In genomic region chr15:44193651-44194396, GRCh38 we compare ENCODE assay signal across 9 cellular contexts. TPM values are rescaled to one million over a fixed set of nuclear protein-coding genes. Genes with fewer than 3 reads are reported as not detected.
DNase-seq lines count a peak whose midpoint lies in the region; ATAC-seq and TF ChIP-seq lines count a peak whose summit lies in the region.
"Had no signal": no experiment of that assay in that cellular context is flagged by ENCODE, and none has a peak within 500 bp of the region (broad histone marks: within the 10 kb centered on the region; RNA-seq: fewer than 3 reads in every experiment).

No MANE protein-coding gene starts in this region.

- DNase-seq in AG20443 (ENCODE audit: low spot score), result peak; percentile 43
- DNase-seq in HCT116 (ENCODE audit: low read depth, low spot score), result no peak
- peak in 2 of 34 experiments; percentile 2 for DNase-seq in T-cell
- peak; percentile 28 to 56 for DNase-seq in fibroblast of lung (ENCODE audit: low read depth in 2 of 2)
- DNase-seq in occipital lobe (lab: John Stamatoyannopoulos, UW), result peak; percentile 67
- no peak for DNase-seq in lower leg skin (ENCODE audit: low spot score in 2 of 2)
- DNase-seq in activated CD4-positive, CD25-positive, alpha-beta regulatory T cell (lab: John Stamatoyannopoulos, UW), result no peak

- H3K4me3 ChIP-seq in HCT116 (replicated peaks in 1 of 2; ENCODE audit: low read depth in 1 of 2, low read length in 2 of 2) (peak overlapping the region; percentile 59 to 88), fibroblast of lung (replicated peaks in 1 of 4; ENCODE audit: control extremely low read depth in 1 of 4, insufficient read depth in 1 of 4, low read depth in 3 of 4, low read length in 4 of 4) (peak overlapping the region; percentile 56 to 72 (median 62)), lower leg skin (ENCODE audit: low read depth, poor library complexity, severe bottlenecking) (no peak overlapping the region)

- ATAC-seq in HCT116 (no peak), T-cell (replicated peaks in 1 of 4) (no peak), HG03469 (IDR thresholded peaks at IDR 0.05; ENCODE audit: unreplicated experiment) (no peak)

- POLR2A ChIA-PET in HCT116 (lab: Charles Lee), result no interaction called here
- POLR2A ChIA-PET in T-cell (lab: Charles Lee), result no interaction called here

- RAD21 ChIA-PET in HCT116 (lab: Charles Lee; ENCODE audit: low non-redundant PET in 1 of 2, low total read pairs in 2 of 2, uncharacterized antibody in 2 of 2, unreplicated experiment in 2 of 2), result interaction anchor here in 1 of 2 experiments (0.5 kb wide), 1 partner anchor 10 kb away, joined by 5 read pairs; no protein-coding TSS in a partner anchor

- no peak for TF ChIP-seq POLR2A in HCT116 (IDR thresholded peaks at IDR 0.05; ENCODE audit: borderline replicate concordance, extremely low read depth, insufficient read depth, insufficient read length)
- TF ChIP-seq POLR2A in lower leg skin (IDR thresholded peaks at IDR 0.05), result no peak

- TF ChIP-seq RAD21 in HCT116 (IDR thresholded peaks at IDR 0.05; ENCODE audit: low read depth), result no peak

- no peaks in the 10 kb centered on the region for H3K36me3 Mint-ChIP-seq in T-cell

- no peaks in the 10 kb centered on the region for H3K27me3 ChIP-seq in HCT116 (ENCODE audit: insufficient read depth, low read length)
- no peaks in the 10 kb centered on the region for H3K27me3 ChIP-seq in fibroblast of lung (ENCODE audit: control insufficient read depth, insufficient read depth, low read length)

- 4 to 5% methylated on average over 22 of the region's 22 CpGs for WGBS in lower leg skin, 2 donors

- TF ChIP-seq CTCF in HCT116 (IDR thresholded peaks at IDR 0.05 in 2 of 3, conservative IDR thresholded peaks at IDR 0.05 in 1 of 3; ENCODE audit: borderline replicate concordance in 1 of 3, insufficient read depth in 1 of 3, low read depth in 2 of 3, low read length in 2 of 3) (no peak), fibroblast of lung (conservative IDR thresholded peaks at IDR 0.05 in 1 of 2, IDR thresholded peaks at IDR 0.05 in 1 of 2; ENCODE audit: low read depth in 1 of 2, low read length in 2 of 2) (no peak), lower leg skin (IDR thresholded peaks at IDR 0.05) (no peak)

- peaks cover 46 to 58% of the 10 kb centered on the region in 2 donors for H3K27me3 Mint-ChIP-seq in T-cell

- intact Hi-C loops in HCT116 (cut with micrococcal nuclease) (no loop called here), lower leg skin (cut with DNase I; ENCODE audit: low total_unique reads) (no loop called here)

- H4K20me1 ChIP-seq in HCT116 (ENCODE audit: insufficient read depth) (no peaks in the 10 kb centered on the region; the same call in 1 of the 2 replicates), fibroblast of lung (ENCODE audit: control insufficient read depth, extremely low read depth, insufficient read depth, low read length) (no peaks in the 10 kb centered on the region)

- H3K9me2 ChIP-seq in HCT116 (ENCODE audit: insufficient read depth), result no peaks in the 10 kb centered on the region

- H3K4me1 ChIP-seq in HCT116 (ENCODE audit: control insufficient read depth in 1 of 2, insufficient read depth in 2 of 2, low read length in 2 of 2) (peaks cover 20 to 53% of the 10 kb centered on the region in 2 experiments), fibroblast of lung (ENCODE audit: control insufficient read depth, extremely low read depth, insufficient read depth, low read length) (peaks cover 2% of the 10 kb centered on the region)

- CTCF ChIA-PET in HCT116 (lab: Charles Lee), result no interaction called here
- CTCF ChIA-PET in T-cell (lab: Charles Lee), result interaction anchor here in 1 of 2 donors (1.1 kb wide), 1 partner anchor 308 kb away, joined by 4 read pairs; no protein-coding TSS in a partner anchor

- H3K27ac Mint-ChIP-seq in T-cell, result no peak overlapping the region

- H3K36me3 ChIP-seq in HCT116 (ENCODE audit: control insufficient read depth in 1 of 2, insufficient read depth in 2 of 2, low read length in 2 of 2) (no peaks in the 10 kb centered on the region), fibroblast of lung (ENCODE audit: control insufficient read depth, insufficient read depth, low read length) (no peaks in the 10 kb centered on the region)
- H3K36me3 ChIP-seq: neutrophil had no signal

- H3K9me3 Mint-ChIP-seq in T-cell, result no peaks in the 10 kb centered on the region

- H3K9me3 ChIP-seq in HCT116 (ENCODE audit: control insufficient read depth in 1 of 2, insufficient read depth in 1 of 2, low read depth in 1 of 2, low read length in 2 of 2) (no peaks in the 10 kb centered on the region), fibroblast of lung (ENCODE audit: control insufficient read depth, insufficient read depth, low read depth, low read length) (no peaks in the 10 kb centered on the region)
- H3K9me3 ChIP-seq: neutrophil had no signal

- H3K4me2 ChIP-seq in HCT116 (ENCODE audit: low read length), result peak overlapping the region; percentile 94
- peak overlapping the region; percentile 93 for H3K4me2 ChIP-seq in fibroblast of lung (ENCODE audit: extremely low read depth, insufficient read depth, low read length)

- H3K79me2 ChIP-seq in HCT116 (ENCODE audit: insufficient read depth, low read length) (peaks cover 58% of the 10 kb centered on the region), fibroblast of lung (ENCODE audit: control insufficient read depth, insufficient read depth, low read length) (peaks cover 12% of the 10 kb centered on the region)

- H2AFZ ChIP-seq in HCT116 (ENCODE audit: low read depth, low read length, poor library complexity, severe bottlenecking) (no peak overlapping the region), fibroblast of lung (ENCODE audit: low read length) (peak overlapping the region; percentile 79)

- H3K9ac ChIP-seq in HCT116 (ENCODE audit: low read length) (peak overlapping the region; percentile 69), fibroblast of lung (ENCODE audit: insufficient read depth, low read length) (peak overlapping the region; percentile 27)

- H3K27ac ChIP-seq in HCT116 (ENCODE audit: low read depth, low read length), result peak overlapping the region; percentile 97
- H3K27ac ChIP-seq in fibroblast of lung (ENCODE audit: insufficient read depth, low read length), result peak overlapping the region; percentile 40
- H3K27ac ChIP-seq: neutrophil had no signal

- peaks cover 18 to 22% (median 20%) of the 10 kb centered on the region in 3 donors for H3K4me1 Mint-ChIP-seq in T-cell

- H3K4me3 Mint-ChIP-seq in T-cell, result peak overlapping the region; percentile 59 to 92 (median 67)

- TSS peak; percentile 51 for BruUV-seq in HCT116 (replicated peaks; lab: Mats Ljungman, UMichigan)

TF ChIP-seq in HCT116, 20 proteins besides CTCF, POLR2A, EP300 and RAD21:
- TF ChIP-seq, protein P1, sequence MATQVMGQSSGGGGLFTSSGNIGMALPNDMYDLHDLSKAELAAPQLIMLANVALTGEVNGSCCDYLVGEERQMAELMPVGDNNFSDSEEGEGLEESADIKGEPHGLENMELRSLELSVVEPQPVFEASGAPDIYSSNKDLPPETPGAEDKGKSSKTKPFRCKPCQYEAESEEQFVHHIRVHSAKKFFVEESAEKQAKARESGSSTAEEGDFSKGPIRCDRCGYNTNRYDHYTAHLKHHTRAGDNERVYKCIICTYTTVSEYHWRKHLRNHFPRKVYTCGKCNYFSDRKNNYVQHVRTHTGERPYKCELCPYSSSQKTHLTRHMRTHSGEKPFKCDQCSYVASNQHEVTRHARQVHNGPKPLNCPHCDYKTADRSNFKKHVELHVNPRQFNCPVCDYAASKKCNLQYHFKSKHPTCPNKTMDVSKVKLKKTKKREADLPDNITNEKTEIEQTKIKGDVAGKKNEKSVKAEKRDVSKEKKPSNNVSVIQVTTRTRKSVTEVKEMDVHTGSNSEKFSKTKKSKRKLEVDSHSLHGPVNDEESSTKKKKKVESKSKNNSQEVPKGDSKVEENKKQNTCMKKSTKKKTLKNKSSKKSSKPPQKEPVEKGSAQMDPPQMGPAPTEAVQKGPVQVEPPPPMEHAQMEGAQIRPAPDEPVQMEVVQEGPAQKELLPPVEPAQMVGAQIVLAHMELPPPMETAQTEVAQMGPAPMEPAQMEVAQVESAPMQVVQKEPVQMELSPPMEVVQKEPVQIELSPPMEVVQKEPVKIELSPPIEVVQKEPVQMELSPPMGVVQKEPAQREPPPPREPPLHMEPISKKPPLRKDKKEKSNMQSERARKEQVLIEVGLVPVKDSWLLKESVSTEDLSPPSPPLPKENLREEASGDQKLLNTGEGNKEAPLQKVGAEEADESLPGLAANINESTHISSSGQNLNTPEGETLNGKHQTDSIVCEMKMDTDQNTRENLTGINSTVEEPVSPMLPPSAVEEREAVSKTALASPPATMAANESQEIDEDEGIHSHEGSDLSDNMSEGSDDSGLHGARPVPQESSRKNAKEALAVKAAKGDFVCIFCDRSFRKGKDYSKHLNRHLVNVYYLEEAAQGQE (IDR thresholded peaks at IDR 0.05; ENCODE audit: low read depth), result no peak
- TF ChIP-seq, protein P2, sequence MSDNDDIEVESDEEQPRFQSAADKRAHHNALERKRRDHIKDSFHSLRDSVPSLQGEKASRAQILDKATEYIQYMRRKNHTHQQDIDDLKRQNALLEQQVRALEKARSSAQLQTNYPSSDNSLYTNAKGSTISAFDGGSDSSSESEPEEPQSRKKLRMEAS (IDR thresholded peaks at IDR 0.05), result peak; percentile 1; the same call in 1 of the 2 replicates
TF ChIP-seq in HCT116: peak in this region for 1.

RNA-seq across cellular contexts. Expression of gene FRMD5, which starts 1.2 kb away (rescaled TPM):
- total RNA-seq in HCT116 (2021; ENCODE audit: unreplicated experiment), result 27.2 TPM
- 18.2 and 20.6 TPM in 2 replicates for polyA plus RNA-seq in HCT116 (2012)
- total RNA-seq in T-cell, result under 1 TPM in 3 of 5 donors, not detected in 2; 0.09 to 0.26 (median 0.23) TPM
- total RNA-seq in fibroblast of lung, result 1.3 and 4.3 TPM in 2 replicates
- polyA plus RNA-seq in fibroblast of lung, result 1.9 and 4.8 TPM in 2 replicates
- 0.97 and 3.8 TPM in 2 replicates for polyA plus RNA-seq in fibroblast of lung (2012)
- polyA minus RNA-seq in fibroblast of lung (ENCODE audit: low replicate concordance), result 6.7 and 32.6 TPM in 2 replicates
- total RNA-seq in occipital lobe, result 29.2 TPM
- 1 to 10 TPM in 1 of 4 donors, under 1 TPM in 3; 0.15 to 2.5 (median 0.29) TPM for total RNA-seq in lower leg skin

Comparison
In these comparisons a context has a peak if more than half of its experiments do, and no peak if none do; other contexts are left out.
1. DNase-seq: peak in AG20443 (single experiment), fibroblast of lung (2 of 2) and occipital lobe (single experiment); none in HCT116 (single experiment), lower leg skin (0 of 2) and activated CD4-positive, CD25-positive, alpha-beta regulatory T cell (0 of 4).